Comparison of ENCODE assay signal across 1 cellular context in genomic region chr7:127887631-127888030, GRCh38.
TF ChIP-seq lines count a peak whose summit lies in the region.

No MANE protein-coding gene starts in this region.

TF ChIP-seq in K562, 482 proteins besides CTCF, POLR2A, EP300 and RAD21 (continued from another document):
- TF ChIP-seq ETS1 (conservative IDR thresholded peaks at IDR 0.05; ENCODE audit: control insufficient read depth, low read depth, low read length): no peak
- peak; percentile 55; the same call in 1 of the 2 replicates for TF ChIP-seq STAT5A (IDR thresholded peaks at IDR 0.05; ENCODE audit: borderline replicate concordance, low read length)
- no peak for TF ChIP-seq NR0B1 (IDR thresholded peaks at IDR 0.05; ENCODE audit: partially characterized antibody)
- no peak for TF ChIP-seq PHF21A (IDR thresholded peaks at IDR 0.05; ENCODE audit: borderline replicate concordance, low read depth)
- TF ChIP-seq TAL1 (IDR thresholded peaks at IDR 0.05): peak; percentile 69
- peak; percentile 74 for TF ChIP-seq ARID1B (IDR thresholded peaks at IDR 0.05)
- TF ChIP-seq MAFF (IDR thresholded peaks at IDR 0.05; ENCODE audit: low read length): peak; percentile 76
- TF ChIP-seq ZNF311 (CRISPR knock-in tag; IDR thresholded peaks at IDR 0.05): no peak
- TF ChIP-seq GATAD2A (IDR thresholded peaks at IDR 0.05): no peak
- TF ChIP-seq OTX1 (CRISPR knock-in tag; IDR thresholded peaks at IDR 0.05): no peak
- peak; percentile 19 to 24; a peak in 1 of 4 replicates for TF ChIP-seq KDM1A (IDR thresholded peaks at IDR 0.05)
- TF ChIP-seq XRCC5 (IDR thresholded peaks at IDR 0.05; ENCODE audit: low read depth, low read length): no peak
- TF ChIP-seq ZNF316 (IDR thresholded peaks at IDR 0.05): peak; percentile 88
- no peak for TF ChIP-seq NR1H2 (CRISPR knock-in tag; IDR thresholded peaks at IDR 0.05)
- peak; percentile 53 for TF ChIP-seq MAFK (IDR thresholded peaks at IDR 0.05; ENCODE audit: low read length)
- TF ChIP-seq ZNF280A (IDR thresholded peaks at IDR 0.05; ENCODE audit: low read depth, partially characterized antibody): no peak
- TF ChIP-seq MXD1 (CRISPR knock-in tag; IDR thresholded peaks at IDR 0.05; ENCODE audit: borderline replicate concordance, poor library complexity, severe bottlenecking): peak; percentile 9
- TF ChIP-seq MAFG (tag; conservative IDR thresholded peaks at IDR 0.05): peak; percentile 58
- TF ChIP-seq ZBTB26 (CRISPR knock-in tag; IDR thresholded peaks at IDR 0.05): no peak
- no peak for TF ChIP-seq SRSF1 (IDR thresholded peaks at IDR 0.05; ENCODE audit: low read depth, low read length)
- TF ChIP-seq SNAPC5 (CRISPR knock-in tag; IDR thresholded peaks at IDR 0.05): no peak
- TF ChIP-seq JUN (IDR thresholded peaks at IDR 0.05; ENCODE audit: borderline replicate concordance, low read depth, low read length): no peak
- TF ChIP-seq JUN (CRISPR knock-in tag; IDR thresholded peaks at IDR 0.05; ENCODE audit: borderline replicate concordance): no peak
- TF ChIP-seq C11orf30 (IDR thresholded peaks at IDR 0.05; ENCODE audit: low read depth): peak; percentile 69
- TF ChIP-seq NCOA2 (IDR thresholded peaks at IDR 0.05; ENCODE audit: partially characterized antibody in 2 of 2): no peak
- TF ChIP-seq ETV1 (tag; conservative IDR thresholded peaks at IDR 0.05; ENCODE audit: low read depth): 0 out of 2 replicates have a peak, but pooled peaks have one; percentile 21
- no peak for TF ChIP-seq ZFX (CRISPR knock-in tag; IDR thresholded peaks at IDR 0.05)
TF ChIP-seq in K562: peak in this region for 33.
